11 cellular contexts compared by ENCODE assay signal in the genomic region with DNA sequence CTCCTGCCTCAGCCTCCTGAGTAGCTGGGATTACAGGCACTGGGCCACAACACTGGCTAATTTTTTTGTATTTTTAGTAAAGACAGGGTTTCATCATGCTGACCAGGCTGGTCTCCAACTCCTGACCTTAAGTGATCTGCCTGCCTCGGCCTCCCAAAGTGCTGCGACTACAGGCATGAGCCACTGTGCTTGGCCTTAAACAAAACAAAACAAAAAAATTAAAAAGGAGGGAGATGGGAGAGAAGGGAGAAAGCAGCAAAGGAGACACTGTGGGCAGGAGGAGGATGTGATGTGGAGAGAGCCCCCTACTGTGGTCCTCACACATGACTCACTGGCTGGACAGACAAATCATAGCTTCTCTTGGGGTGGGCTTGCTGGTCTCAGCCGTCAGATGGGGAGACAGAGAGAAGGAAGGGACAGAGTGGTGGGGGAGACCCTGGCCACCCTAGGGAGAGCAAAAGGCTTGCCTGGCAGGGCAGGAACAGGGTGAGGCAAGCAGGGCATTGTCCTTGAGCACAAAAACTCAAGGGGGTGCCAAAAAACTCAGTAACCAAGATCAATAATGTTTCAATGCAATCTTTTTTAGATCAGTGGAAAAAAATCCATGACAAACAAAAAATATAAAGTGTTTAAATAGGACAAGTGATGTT. TPM values are rescaled to one million over a fixed set of nuclear protein-coding genes. Genes with fewer than 3 reads are reported as not detected.
DNase-seq lines count a peak whose midpoint lies in the region; ATAC-seq and TF ChIP-seq lines count a peak whose summit lies in the region.
"Had no signal": no experiment of that assay in that cellular context is flagged by ENCODE, and none has a peak within 500 bp of the region (broad histone marks: within the 10 kb centered on the region; RNA-seq: fewer than 3 reads in every experiment).

No MANE protein-coding gene starts in this region.

- no peaks in the 10 kb centered on the region for H3K36me3 ChIP-seq in smooth muscle cell (ENCODE audit: low read depth)
- H3K36me3 ChIP-seq: transverse colon had no signal

- POLR2A ChIA-PET in activated B cell treated with CpG ODN at 0.5 μM for 24 hours (lab: Charles Lee), result no interaction called here
- POLR2A ChIA-PET in activated CD4-positive, alpha-beta memory T cell treated with anti-CD3 and anti-CD28 coated beads for 36 hours (lab: Charles Lee), result no interaction called here

- peaks cover 50% of the 10 kb centered on the region for H3K79me2 ChIP-seq in smooth muscle cell (ENCODE audit: low read depth)

- no peak overlapping the region for H3K4me3 ChIP-seq in smooth muscle cell
- H3K4me3 ChIP-seq: transverse colon had no signal

- intact Hi-C loops in activated CD4-positive, alpha-beta T cell treated with anti-CD3 and anti-CD28 coated beads, Interleukin-2, amount 10 ng/mL, durations not matched to agents 24 days and 14 days (cut with micrococcal nuclease), result no loop called here
- intact Hi-C loops in activated B cell treated with CpG ODN at 0.5 μM for 24 hours (cut with micrococcal nuclease), result no loop called here
- intact Hi-C loops in activated CD4-positive, alpha-beta memory T cell treated with anti-CD3 and anti-CD28 coated beads for 36 hours (cut with micrococcal nuclease), result no loop called here

- no peaks in the 10 kb centered on the region for H3F3A ChIP-seq in smooth muscle cell (ENCODE audit: low read depth)

- peaks cover 8% of the 10 kb centered on the region for H3K4me1 ChIP-seq in smooth muscle cell (ENCODE audit: low read depth)
- H3K4me1 ChIP-seq: transverse colon had no signal

- no peaks in the 10 kb centered on the region for H3K9me3 Mint-ChIP-seq in activated CD4-positive, alpha-beta T cell treated with anti-CD3 and anti-CD28 coated beads, Interleukin-2, amount 10 ng/mL, durations not matched to agents 24 days and 14 days
- H3K9me3 Mint-ChIP-seq in activated B cell treated with CpG ODN at 0.5 μM for 24 hours, result no peaks in the 10 kb centered on the region
- no peaks in the 10 kb centered on the region for H3K9me3 Mint-ChIP-seq in activated CD4-positive, alpha-beta memory T cell treated with anti-CD3 and anti-CD28 coated beads for 36 hours

- H3K4me1 Mint-ChIP-seq in activated CD4-positive, alpha-beta T cell treated with anti-CD3 and anti-CD28 coated beads, Interleukin-2, amount 10 ng/mL, durations not matched to agents 24 days and 14 days, result peaks cover 23% of the 10 kb centered on the region
- peaks cover 6% of the 10 kb centered on the region for H3K4me1 Mint-ChIP-seq in activated B cell treated with CpG ODN at 0.5 μM for 24 hours
- peaks cover 9% of the 10 kb centered on the region for H3K4me1 Mint-ChIP-seq in activated CD4-positive, alpha-beta memory T cell treated with anti-CD3 and anti-CD28 coated beads for 36 hours (ENCODE audit: low read depth)

- H3K9ac ChIP-seq in smooth muscle cell (ENCODE audit: low read depth), result no peak overlapping the region

- WGBS in smooth muscle cell (ENCODE audit: low lambda C conversion rate), result 42% methylated on average over 3 of the region's 3 CpGs

- peak overlapping the region; percentile 6 for H3K27ac Mint-ChIP-seq in activated CD4-positive, alpha-beta T cell treated with anti-CD3 and anti-CD28 coated beads, Interleukin-2, amount 10 ng/mL, durations not matched to agents 24 days and 14 days
- H3K27ac Mint-ChIP-seq in activated B cell treated with CpG ODN at 0.5 μM for 24 hours, result peak overlapping the region; percentile 19
- no peak overlapping the region for H3K27ac Mint-ChIP-seq in activated CD4-positive, alpha-beta memory T cell treated with anti-CD3 and anti-CD28 coated beads for 36 hours

- H4K20me1 ChIP-seq in smooth muscle cell (ENCODE audit: low read depth), result peaks cover 26% of the 10 kb centered on the region

- H2AFZ ChIP-seq in smooth muscle cell (ENCODE audit: low read depth), result no peak overlapping the region

- H3K27me3 ChIP-seq in smooth muscle cell (ENCODE audit: low read depth), result no peaks in the 10 kb centered on the region
- H3K27me3 ChIP-seq: transverse colon had no signal

- TF ChIP-seq CTCF in activated B cell treated with CpG ODN at 0.5 μM for 24 hours (IDR thresholded peaks at IDR 0.05) (no peak), smooth muscle cell (IDR thresholded peaks at IDR 0.05; ENCODE audit: borderline replicate concordance, insufficient read depth, poor library complexity, severe bottlenecking) (no peak)

- H3K9me3 ChIP-seq in smooth muscle cell (replicated peaks; ENCODE audit: low read depth), result no peaks in the 10 kb centered on the region
- H3K9me3 ChIP-seq: transverse colon had no signal

- DNase-seq in activated CD4-positive, alpha-beta T cell treated with anti-CD3 and anti-CD28 coated beads, Interleukin-2, amount 10 ng/mL, durations not matched to agents 24 days and 14 days, result no peak
- no peak for DNase-seq in activated CD4-positive, alpha-beta T cell treated with anti-CD3 and anti-CD28 coated beads for 48 hours
- DNase-seq in activated B cell treated with CpG ODN at 0.5 μM for 24 hours, result no peak
- peak; percentile 63 for DNase-seq in fibroblast of peridontal ligament (ENCODE audit: extremely low read depth)
- DNase-seq in smooth muscle cell (lab: John Stamatoyannopoulos, UW; ENCODE audit: unreplicated experiment), result no peak
- no peak for DNase-seq in NCI-H1092 (lab: John Stamatoyannopoulos, UW)
- DNase-seq in activated CD4-positive, alpha-beta memory T cell treated with anti-CD3 and anti-CD28 coated beads for 36 hours, result no peak
- no peak for DNase-seq in A172 (ENCODE audit: low spot score)
- DNase-seq: NCI-H526, transverse colon had no signal

- H3K4me2 ChIP-seq in smooth muscle cell, result peak overlapping the region; percentile 55

- no peaks in the 10 kb centered on the region for H3K27me3 Mint-ChIP-seq in activated CD4-positive, alpha-beta T cell treated with anti-CD3 and anti-CD28 coated beads, Interleukin-2, amount 10 ng/mL, durations not matched to agents 24 days and 14 days
- no peaks in the 10 kb centered on the region for H3K27me3 Mint-ChIP-seq in activated B cell treated with CpG ODN at 0.5 μM for 24 hours
- no peaks in the 10 kb centered on the region for H3K27me3 Mint-ChIP-seq in activated CD4-positive, alpha-beta memory T cell treated with anti-CD3 and anti-CD28 coated beads for 36 hours

- CTCF ChIA-PET in activated B cell treated with CpG ODN at 0.5 μM for 24 hours (lab: Charles Lee), result interaction anchor here (1.0 kb wide), 1 partner anchor 24 kb away, joined by 3 read pairs; no protein-coding TSS in a partner anchor
- CTCF ChIA-PET in activated CD4-positive, alpha-beta memory T cell treated with anti-CD3 and anti-CD28 coated beads for 36 hours (lab: Charles Lee), result interaction anchor here (0.8 kb wide), 1 partner anchor 98 kb away, joined by 3 read pairs; no protein-coding TSS in a partner anchor

- peak overlapping the region; percentile 32 for H3K27ac ChIP-seq in smooth muscle cell (ENCODE audit: low read depth)
- H3K27ac ChIP-seq: transverse colon had no signal

- no peak overlapping the region for H3K4me3 Mint-ChIP-seq in activated CD4-positive, alpha-beta T cell treated with anti-CD3 and anti-CD28 coated beads, Interleukin-2, amount 10 ng/mL, durations not matched to agents 24 days and 14 days
- H3K4me3 Mint-ChIP-seq in activated B cell treated with CpG ODN at 0.5 μM for 24 hours, result no peak overlapping the region
- H3K4me3 Mint-ChIP-seq in activated CD4-positive, alpha-beta memory T cell treated with anti-CD3 and anti-CD28 coated beads for 36 hours, result no peak overlapping the region

- H3K36me3 Mint-ChIP-seq in activated CD4-positive, alpha-beta T cell treated with anti-CD3 and anti-CD28 coated beads, Interleukin-2, amount 10 ng/mL, durations not matched to agents 24 days and 14 days (ENCODE audit: low read depth), result peaks cover 9% of the 10 kb centered on the region
- H3K36me3 Mint-ChIP-seq in activated B cell treated with CpG ODN at 0.5 μM for 24 hours (ENCODE audit: low read depth), result peaks cover 2% of the 10 kb centered on the region
- H3K36me3 Mint-ChIP-seq in activated CD4-positive, alpha-beta memory T cell treated with anti-CD3 and anti-CD28 coated beads for 36 hours, result peaks cover 2% of the 10 kb centered on the region

- no peak for ATAC-seq in activated B cell treated with CpG ODN at 0.5 μM for 24 hours (ENCODE audit: low read depth)

RNA-seq across cellular contexts. Expression of a gene that starts 31.6 kb away (rescaled TPM):
- total RNA-seq in activated CD4-positive, alpha-beta T cell treated with anti-CD3 and anti-CD28 coated beads, Interleukin-2, amount 10 ng/mL, durations not matched to agents 24 days and 14 days, result 30.0 and 33.5 TPM in 2 replicates
- total RNA-seq in activated B cell treated with CpG ODN at 0.5 μM for 24 hours, result 10.4 and 11.0 TPM in 2 replicates
- 44.1 and 44.8 TPM in 2 replicates for total RNA-seq in smooth muscle cell
- 48.5 and 50.2 TPM in 2 replicates for polyA plus RNA-seq in smooth muscle cell
- 10 to 100 TPM; 27.9 to 31.2 TPM for total RNA-seq in activated CD4-positive, alpha-beta memory T cell treated with anti-CD3 and anti-CD28 coated beads for 36 hours
- 5.5 and 9.5 TPM in 2 replicates for total RNA-seq in A172 (2014; rRNA removed; shearing (Covaris generic))

RNA-seq across cellular contexts. Expression of a gene that starts 46.1 kb away (rescaled TPM):
- total RNA-seq in activated CD4-positive, alpha-beta T cell treated with anti-CD3 and anti-CD28 coated beads, Interleukin-2, amount 10 ng/mL, durations not matched to agents 24 days and 14 days, result 51.2 and 56.3 TPM in 2 replicates
- total RNA-seq in activated B cell treated with CpG ODN at 0.5 μM for 24 hours (59.0 and 62.8 TPM in 2 replicates), smooth muscle cell (22.5 and 34.9 TPM in 2 replicates)
- polyA plus RNA-seq in smooth muscle cell, result 25.7 and 27.7 TPM in 2 replicates
- 10 to 100 TPM; 41.1 to 43.0 TPM for total RNA-seq in activated CD4-positive, alpha-beta memory T cell treated with anti-CD3 and anti-CD28 coated beads for 36 hours
- 21.1 and 23.1 TPM in 2 replicates for total RNA-seq in A172 (2014; rRNA removed; shearing (Covaris generic))

RNA-seq across cellular contexts. Expression of a gene that starts 59.5 kb away (rescaled TPM):
- not detected in 2 replicates for total RNA-seq in activated CD4-positive, alpha-beta T cell treated with anti-CD3 and anti-CD28 coated beads, Interleukin-2, amount 10 ng/mL, durations not matched to agents 24 days and 14 days
- total RNA-seq in activated B cell treated with CpG ODN at 0.5 μM for 24 hours, result not detected in 2 replicates
- 0.27 TPM in 1 of 2 replicates, not detected in the other for total RNA-seq in smooth muscle cell
- polyA plus RNA-seq in smooth muscle cell, result not detected in 2 replicates
- under 1 TPM in 1 of 2 experiments, not detected in 1; 0.48 TPM for total RNA-seq in activated CD4-positive, alpha-beta memory T cell treated with anti-CD3 and anti-CD28 coated beads for 36 hours
- total RNA-seq in A172 (2014; rRNA removed; shearing (Covaris generic)), result not detected in 2 replicates
- total RNA-seq: bronchial epithelial cell had no signal
